Comparison of ENCODE assay signal across 9 cellular contexts in genomic region chr7:131034166-131034881, GRCh38.
A peak's percentile ranks its signal among the peaks of the same experiment; 100 is the strongest.
DNase-seq lines count a peak whose midpoint lies in the region; ATAC-seq and TF ChIP-seq lines count a peak whose summit lies in the region.
"Had no signal": no experiment of that assay in that cellular context is flagged by ENCODE, and none has a peak within 500 bp of the region (broad histone marks: within the 10 kb centered on the region; RNA-seq: fewer than 3 reads in every experiment).

No MANE protein-coding gene starts in this region.

- no peaks in the 10 kb centered on the region for H3K27me3 Mint-ChIP-seq in CD4-positive, CD25-positive, alpha-beta regulatory T cell
- no peaks in the 10 kb centered on the region for H3K27me3 Mint-ChIP-seq in memory B cell

- intact Hi-C loops in adrenal gland (cut with DNase I), result no loop called here

- H3K9me3 ChIP-seq in CD4-positive, CD25-positive, alpha-beta regulatory T cell (ENCODE audit: control insufficient read depth in 2 of 2, low read length in 2 of 2), result no peaks in the 10 kb centered on the region
- H3K9me3 ChIP-seq in adrenal gland (replicated peaks in 1 of 3), result no peaks in the 10 kb centered on the region

- H3K27me3 ChIP-seq in CD4-positive, CD25-positive, alpha-beta regulatory T cell (ENCODE audit: control insufficient read depth, insufficient read depth, low read length), result no peaks in the 10 kb centered on the region
- no peaks in the 10 kb centered on the region for H3K27me3 ChIP-seq in adrenal gland

- peaks cover 0 to 2% (median 0%) of the 10 kb centered on the region in 7 donors for H3K9me3 Mint-ChIP-seq in CD4-positive, CD25-positive, alpha-beta regulatory T cell
- H3K9me3 Mint-ChIP-seq in memory B cell, result no peaks in the 10 kb centered on the region

- peak overlapping the region in 1 of 3 donors; percentile 91 for H3K27ac Mint-ChIP-seq in CD4-positive, CD25-positive, alpha-beta regulatory T cell
- H3K27ac Mint-ChIP-seq in memory B cell, result peak overlapping the region; percentile 88

- TF ChIP-seq CTCF in adrenal gland (IDR thresholded peaks at IDR 0.05), result no peak

- H3K27ac ChIP-seq in CD4-positive, CD25-positive, alpha-beta regulatory T cell (ENCODE audit: insufficient read depth, low read length, poor library complexity, severe bottlenecking), result no peak overlapping the region
- H3K27ac ChIP-seq in adrenal gland, result peak overlapping the region in 2 of 5 donors; percentile 19 to 20

- H3K4me3 Mint-ChIP-seq in CD4-positive, CD25-positive, alpha-beta regulatory T cell, result peak overlapping the region in 3 of 4 donors; percentile 27 to 82 (median 81)
- no peak overlapping the region for H3K4me3 Mint-ChIP-seq in memory B cell

- H3K4me1 ChIP-seq in CD4-positive, CD25-positive, alpha-beta regulatory T cell (ENCODE audit: control insufficient read depth, insufficient read depth, low read length, poor library complexity, severe bottlenecking), result peaks cover 67% of the 10 kb centered on the region
- H3K4me1 ChIP-seq in adrenal gland (replicated peaks in 1 of 2), result peaks cover 19 to 69% of the 10 kb centered on the region in 2 donors

- DNase-seq in CD4-positive, CD25-positive, alpha-beta regulatory T cell, result peak in 1 of 3 donors; percentile 42
- peak; percentile 79 for DNase-seq in NCI-H1105 treated with DMSO at 0.1 percent for 48 hours (lab: John Stamatoyannopoulos, UW)
- peak in 6 of 7 donors; percentile 66 to 83 (median 76) for DNase-seq in adrenal gland
- DNase-seq in memory B cell (ENCODE audit: low spot score in 2 of 2), result no peak
- no peak for DNase-seq in UCSD-AML1 (lab: John Stamatoyannopoulos, UW; ENCODE audit: unreplicated experiment)
- DNase-seq in kidney glomerular epithelial cell (lab: John Stamatoyannopoulos, UW), result no peak
- DNase-seq in islet precursor cell, result no peak
- DNase-seq: COR-L47 had no signal

- peaks cover 50 to 94% (median 77%) of the 10 kb centered on the region in 4 donors for H3K4me1 Mint-ChIP-seq in CD4-positive, CD25-positive, alpha-beta regulatory T cell
- H3K4me1 Mint-ChIP-seq in memory B cell, result peaks cover 46% of the 10 kb centered on the region

- ATAC-seq in CD4-positive, CD25-positive, alpha-beta regulatory T cell (ENCODE audit: low read depth in 2 of 2), result peak; percentile 32 to 48
- ATAC-seq in memory B cell (ENCODE audit: low read depth) (no peak), HG03196 (IDR thresholded peaks at IDR 0.05; ENCODE audit: unreplicated experiment) (no peak)

- H3K36me3 Mint-ChIP-seq in CD4-positive, CD25-positive, alpha-beta regulatory T cell, result peaks cover 8% of the 10 kb centered on the region
- H3K36me3 Mint-ChIP-seq in memory B cell, result peaks cover 11% of the 10 kb centered on the region

- H3K36me3 ChIP-seq in CD4-positive, CD25-positive, alpha-beta regulatory T cell (ENCODE audit: control insufficient read depth, insufficient read depth, low read length), result peaks cover 14% of the 10 kb centered on the region
- no peaks in the 10 kb centered on the region for H3K36me3 ChIP-seq in adrenal gland (replicated peaks in 1 of 2)

- TF ChIP-seq POLR2A in adrenal gland (IDR thresholded peaks at IDR 0.05), result no peak

- peak overlapping the region; percentile 33 for H3K4me3 ChIP-seq in CD4-positive, CD25-positive, alpha-beta regulatory T cell (ENCODE audit: low read depth, low read length)
- no peak overlapping the region for H3K4me3 ChIP-seq in adrenal gland

- 69 to 85% (median 81%) methylated on average over 9 of the region's 9 CpGs for WGBS in adrenal gland, 4 donors

Comparison
In these comparisons a context has a peak if more than half of its experiments do, and no peak if none do; other contexts are left out.
1. ATAC-seq: peak in CD4-positive, CD25-positive, alpha-beta regulatory T cell (2 of 2); none in memory B cell (single experiment) and HG03196 (single experiment).
2. DNase-seq: peak in NCI-H1105 treated with DMSO at 0.1 percent for 48 hours (single experiment) and adrenal gland (6 of 7); none in memory B cell (0 of 2), UCSD-AML1 (single experiment), kidney glomerular epithelial cell (single experiment) and islet precursor cell (single experiment).